8 cellular contexts compared by ENCODE assay signal in genomic region chr7:107168233-107169119, GRCh38. TPM values are rescaled to one million over a fixed set of nuclear protein-coding genes. Genes with fewer than 3 reads are reported as not detected.
DNase-seq lines count a peak whose midpoint lies in the region; ATAC-seq and TF ChIP-seq lines count a peak whose summit lies in the region.

A gene with protein sequence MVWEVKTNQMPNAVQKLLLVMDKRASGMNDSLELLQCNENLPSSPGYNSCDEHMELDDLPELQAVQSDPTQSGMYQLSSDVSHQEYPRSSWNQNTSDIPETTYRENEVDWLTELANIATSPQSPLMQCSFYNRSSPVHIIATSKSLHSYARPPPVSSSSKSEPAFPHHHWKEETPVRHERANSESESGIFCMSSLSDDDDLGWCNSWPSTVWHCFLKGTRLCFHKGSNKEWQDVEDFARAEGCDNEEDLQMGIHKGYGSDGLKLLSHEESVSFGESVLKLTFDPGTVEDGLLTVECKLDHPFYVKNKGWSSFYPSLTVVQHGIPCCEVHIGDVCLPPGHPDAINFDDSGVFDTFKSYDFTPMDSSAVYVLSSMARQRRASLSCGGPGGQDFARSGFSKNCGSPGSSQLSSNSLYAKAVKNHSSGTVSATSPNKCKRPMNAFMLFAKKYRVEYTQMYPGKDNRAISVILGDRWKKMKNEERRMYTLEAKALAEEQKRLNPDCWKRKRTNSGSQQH (plus strand): TSS chr7:107169003. CDS start chr7:107179894, 10,891 bp downstream.

- H2AFZ ChIP-seq in ACC112 (ENCODE audit: low read length, unreplicated experiment): peak within 1 kb of the TSS; percentile 71
- H2AFZ ChIP-seq in mammary epithelial cell (ENCODE audit: low read depth, low read length): peak within 1 kb of the TSS; percentile 81

- ATAC-seq in GM18873 (IDR thresholded peaks at IDR 0.05; ENCODE audit: low FRiP score, unreplicated experiment) (peak; percentile 94), HG03139 (IDR thresholded peaks at IDR 0.05; ENCODE audit: unreplicated experiment) (peak; percentile 91)

- H3K27ac ChIP-seq in ACC112 (ENCODE audit: low read depth, low read length) (peak within 1 kb of the TSS; percentile 94), WERI-Rb-1 (peak within 1 kb of the TSS; percentile 90), mammary epithelial cell (ENCODE audit: insufficient read depth, low read depth, low read length) (peak within 1 kb of the TSS; percentile 88), skeletal muscle tissue (ENCODE audit: low read depth, low read length) (peak within 1 kb of the TSS; percentile 98)

- H3K4me2 ChIP-seq in mammary epithelial cell (ENCODE audit: insufficient read depth, low read depth, low read length): peak within 1 kb of the TSS; percentile 80

- intact Hi-C loops in mammary epithelial cell (cut with micrococcal nuclease): loop anchor here (1.0 to 10.0 kb wide), 4 partner anchors 12 to 1104 kb away; no protein-coding TSS in a partner anchor

- H3K9me3 ChIP-seq in WERI-Rb-1 (ENCODE audit: severe bottlenecking) (no peaks in the 10 kb centered on the region), mammary epithelial cell (replicated peaks; ENCODE audit: insufficient read depth, low read length) (no peaks in the 10 kb centered on the region), iPS-18c (ENCODE audit: control insufficient read depth, insufficient read depth, low read length) (no peaks in the 10 kb centered on the region), skeletal muscle tissue (ENCODE audit: control insufficient read depth in 3 of 3, low read length in 3 of 3) (no peaks in the 10 kb centered on the region)

- in situ Hi-C loops in mammary epithelial cell (cut with MboI; ENCODE audit: low sequenced_read_pairs in 2 of 2): no loop called here

- WGBS in mammary epithelial cell (ENCODE audit: low coverage, missing lambda C conversion rate): under 1% methylated on average over 35 of the region's 44 CpGs

- no TSS peak for BruUV-seq in mammary epithelial cell (replicated peaks; lab: Mats Ljungman, UMichigan)

- TF ChIP-seq CTCF in WERI-Rb-1 (IDR thresholded peaks at IDR 0.05; ENCODE audit: low read depth, low read length) (no peak), mammary epithelial cell (conservative IDR thresholded peaks at IDR 0.05 in 1 of 2, IDR thresholded peaks at IDR 0.05 in 1 of 2; ENCODE audit: extremely low read depth in 1 of 2, insufficient read depth in 1 of 2, low read depth in 1 of 2, low read length in 2 of 2) (no peak)

- no peaks in the 10 kb centered on the region for H3K27me3 ChIP-seq in ACC112 (ENCODE audit: insufficient read depth, low read length)
- H3K27me3 ChIP-seq in WERI-Rb-1 (ENCODE audit: insufficient read depth, low read depth, severe bottlenecking): no peaks in the 10 kb centered on the region
- H3K27me3 ChIP-seq in mammary epithelial cell (ENCODE audit: insufficient read depth, low read length): no peaks in the 10 kb centered on the region
- no peaks in the 10 kb centered on the region for H3K27me3 ChIP-seq in skeletal muscle tissue (ENCODE audit: control insufficient read depth in 3 of 3, insufficient read depth in 3 of 3, low read length in 3 of 3)

- H3K79me2 ChIP-seq in ACC112 (ENCODE audit: control insufficient read depth, insufficient read depth, low read length, unreplicated experiment): peaks cover 29% of the 10 kb centered on the region
- H3K79me2 ChIP-seq in mammary epithelial cell (ENCODE audit: insufficient read depth, low read length): peaks cover 34% of the 10 kb centered on the region

- H3K4me3 ChIP-seq in ACC112 (ENCODE audit: low read depth, low read length) (peak within 1 kb of the TSS; percentile 78), WERI-Rb-1 (ENCODE audit: low read depth, low read length) (peak within 1 kb of the TSS; percentile 86), mammary epithelial cell (replicated peaks in 1 of 3; ENCODE audit: insufficient read depth in 1 of 3, low read depth in 2 of 3, low read length in 3 of 3) (peak within 1 kb of the TSS; percentile 78 to 97 (median 82)), iPS-18c (ENCODE audit: insufficient read depth, low read depth, low read length) (peak within 1 kb of the TSS; percentile 90), skeletal muscle tissue (ENCODE audit: low read length in 3 of 3) (peak within 1 kb of the TSS; percentile 87 to 95 (median 95))

- H3K36me3 ChIP-seq in ACC112 (ENCODE audit: insufficient read depth, low read length) (no peaks in the 10 kb centered on the region), WERI-Rb-1 (no peaks in the 10 kb centered on the region), mammary epithelial cell (ENCODE audit: insufficient read depth, low read length) (no peaks in the 10 kb centered on the region), skeletal muscle tissue (ENCODE audit: control insufficient read depth in 3 of 3, insufficient read depth in 3 of 3, low read length in 3 of 3) (no peaks in the 10 kb centered on the region)

- H3K4me1 ChIP-seq in ACC112 (ENCODE audit: control insufficient read depth, insufficient read depth, low read length, unreplicated experiment) (peaks cover 29% of the 10 kb centered on the region), mammary epithelial cell (ENCODE audit: insufficient read depth, low read length) (no peaks in the 10 kb centered on the region), skeletal muscle tissue (ENCODE audit: control insufficient read depth in 3 of 3, insufficient read depth in 3 of 3, low read length in 3 of 3) (peaks cover 11 to 18% (median 13%) of the 10 kb centered on the region in 3 donors)

- dilution Hi-C loops in mammary epithelial cell (cut with HindIII; ENCODE audit: low sequenced_read_pairs): no loop called here

- H4K20me1 ChIP-seq in mammary epithelial cell (ENCODE audit: insufficient read depth, low read length): no peaks in the 10 kb centered on the region

- peak; percentile 100 for DNase-seq in NCI-H2227 (lab: John Stamatoyannopoulos, UW; ENCODE audit: unreplicated experiment)
- DNase-seq in WERI-Rb-1: peak; percentile 98
- DNase-seq in mammary epithelial cell: peak; percentile 100

- CTCF ChIA-PET in mammary epithelial cell (lab: Charles Lee; ENCODE audit: low non-redundant PET): interaction anchor here (0.6 to 1.2 kb wide), 3 partner anchors 12 to 706 kb away, joined by 3 to 24 read pairs (median 8); no protein-coding TSS in a partner anchor

- peak within 1 kb of the TSS; percentile 93 for H3K9ac ChIP-seq in mammary epithelial cell (ENCODE audit: insufficient read depth, low read length)
- H3K9ac ChIP-seq in skeletal muscle tissue (ENCODE audit: low read depth in 1 of 3, low read length in 3 of 3): peak within 1 kb of the TSS; percentile 94 to 99 (median 98)

RNA-seq across cellular contexts. Expression of the gene that starts here (rescaled TPM):
- total RNA-seq in mammary epithelial cell: 10 to 100 TPM; 23.6 to 52.3 TPM
- polyA plus RNA-seq in mammary epithelial cell: 18.0 TPM
- polyA minus RNA-seq in mammary epithelial cell: 25.1 TPM
- total RNA-seq in skeletal muscle tissue: 92.9 TPM

Comparison
In these comparisons a context has a peak if more than half of its experiments do, and no peak if none do; other contexts are left out.
1. Peak in every context shown above with its lines: DNase-seq, ATAC-seq, H3K4me3 ChIP-seq and H3K27ac ChIP-seq.